Comparison of ENCODE assay signal across 28 cellular contexts in genomic region chr1:53086504-53087070, GRCh38. TPM values are rescaled to one million over a fixed set of nuclear protein-coding genes. Genes with fewer than 3 reads are reported as not detected.
A peak's percentile ranks its signal among the peaks of the same experiment; 100 is the strongest.
DNase-seq lines count a peak whose midpoint lies in the region; ATAC-seq and TF ChIP-seq lines count a peak whose summit lies in the region.
"Had no signal": no experiment of that assay in that cellular context is flagged by ENCODE, and none has a peak within 500 bp of the region (broad histone marks: within the 10 kb centered on the region; RNA-seq: fewer than 3 reads in every experiment).

No MANE protein-coding gene starts in this region.

- no peaks in the 10 kb centered on the region for H3K79me2 ChIP-seq in osteoblast (ENCODE audit: insufficient read depth, low read length)
- no peaks in the 10 kb centered on the region for H3K79me2 ChIP-seq in smooth muscle cell (ENCODE audit: low read depth)

- H3K27ac ChIP-seq in osteoblast (ENCODE audit: low read depth, low read length) (no peak overlapping the region), smooth muscle cell (ENCODE audit: low read depth) (no peak overlapping the region)
- H3K27ac ChIP-seq: brain microvascular endothelial cell, C4-2B, colonic mucosa, RWPE1, thoracic aorta, uterus had no signal

- H4K20me1 ChIP-seq in osteoblast (ENCODE audit: insufficient read depth, low read length) (no peaks in the 10 kb centered on the region), smooth muscle cell (ENCODE audit: low read depth) (no peaks in the 10 kb centered on the region)

- 82% methylated on average over 4 of the region's 4 CpGs for WGBS in smooth muscle cell (ENCODE audit: low lambda C conversion rate)

- H3K4me1 ChIP-seq in osteoblast (ENCODE audit: insufficient read depth, low read length) = peaks cover 7% of the 10 kb centered on the region
- no peaks in the 10 kb centered on the region for H3K4me1 ChIP-seq in smooth muscle cell (ENCODE audit: low read depth)
- H3K4me1 ChIP-seq: colonic mucosa, uterus had no signal

- H3F3A ChIP-seq in smooth muscle cell (ENCODE audit: low read depth) = no peaks in the 10 kb centered on the region

- H3K4me2 ChIP-seq in osteoblast (ENCODE audit: insufficient read depth, low read length) = no peak overlapping the region
- no peak overlapping the region for H3K4me2 ChIP-seq in smooth muscle cell

- no peaks in the 10 kb centered on the region; the same call in 1 of the 2 replicates for H3K27me3 ChIP-seq in H7 (ENCODE audit: control insufficient read depth, insufficient read depth, low read length)
- no peaks in the 10 kb centered on the region for H3K27me3 ChIP-seq in osteoblast (ENCODE audit: insufficient read depth, low read length)
- H3K27me3 ChIP-seq in smooth muscle cell (ENCODE audit: low read depth) = no peaks in the 10 kb centered on the region
- H3K27me3 ChIP-seq: brain microvascular endothelial cell, colonic mucosa, heart left ventricle, uterus had no signal

- peak; percentile 27 for DNase-seq in H7
- peak; percentile 33 for DNase-seq in NCI-H524 treated with DMSO at 0.1 percent for 48 hours (lab: John Stamatoyannopoulos, UW)
- peak; percentile 44 for DNase-seq in cerebellar cortex (ENCODE audit: low spot score)
- peak; percentile 38 for DNase-seq in osteoblast (ENCODE audit: insufficient read length, low spot score, missing footprints)
- DNase-seq in NCI-H2081 (lab: John Stamatoyannopoulos, UW) = no peak
- DNase-seq in smooth muscle cell (lab: John Stamatoyannopoulos, UW; ENCODE audit: unreplicated experiment) = no peak
- DNase-seq: activated CD4-positive, alpha-beta T cell treated with anti-CD3 and anti-CD28 coated beads, Interleukin-2, amount 50 U/mL, for 1 hour; activated CD8-positive, alpha-beta memory T cell treated with anti-CD3 and anti-CD28 coated beads, Interleukin-2, amount 10 ng/mL, durations not matched to agents 7 days and 5 days; activated naive CD4-positive, alpha-beta T cell treated with anti-CD3 and anti-CD28 coated beads for 36 hours; amniotic stem cell; brain microvascular endothelial cell; Caco-2; colonic mucosa; DMS79 treated with DMSO at 0.1 percent for 48 hours; effector CD8-positive, alpha-beta T cell; NCI-H146; stimulated activated naive CD8-positive, alpha-beta T cell treated with anti-CD3 and anti-CD28 coated beads, Interleukin-15, Interleukin-2, amounts not matched to agents 100 U/mL and 50 U/mL, for 24 hours; uterus had no signal

- H3K9ac ChIP-seq in smooth muscle cell (ENCODE audit: low read depth) = no peak overlapping the region

- H2AFZ ChIP-seq in osteoblast (ENCODE audit: low read length) = no peak overlapping the region
- H2AFZ ChIP-seq in smooth muscle cell (ENCODE audit: low read depth) = no peak overlapping the region

- no peak for ATAC-seq in HG02678 (IDR thresholded peaks at IDR 0.05; ENCODE audit: unreplicated experiment)
- ATAC-seq: activated CD8-positive, alpha-beta memory T cell treated with anti-CD3 and anti-CD28 coated beads, Interleukin-2, amount 10 ng/mL, durations not matched to agents 7 days and 5 days; stimulated activated naive CD8-positive, alpha-beta T cell treated with anti-CD3 and anti-CD28 coated beads, Interleukin-15, Interleukin-2, amounts not matched to agents 100 U/mL and 50 U/mL, for 24 hours; WTC11 had no signal

- TF ChIP-seq CTCF in osteoblast (IDR thresholded peaks at IDR 0.05; ENCODE audit: extremely low read depth, low read depth, low read length) (no peak), smooth muscle cell (IDR thresholded peaks at IDR 0.05; ENCODE audit: borderline replicate concordance, insufficient read depth, poor library complexity, severe bottlenecking) (no peak)

- H3K36me3 ChIP-seq in H7 (replicated peaks; ENCODE audit: control insufficient read depth, insufficient read depth, low read length) (no peaks in the 10 kb centered on the region), osteoblast (ENCODE audit: insufficient read depth, low read length) (no peaks in the 10 kb centered on the region), smooth muscle cell (ENCODE audit: low read depth) (no peaks in the 10 kb centered on the region)
- H3K36me3 ChIP-seq: brain microvascular endothelial cell, colonic mucosa, thoracic aorta, uterus had no signal

- H3K9me3 ChIP-seq in osteoblast (ENCODE audit: low read depth, low read length) (no peaks in the 10 kb centered on the region), smooth muscle cell (replicated peaks; ENCODE audit: low read depth) (no peaks in the 10 kb centered on the region)
- H3K9me3 ChIP-seq: Caco-2, colonic mucosa, heart left ventricle, thoracic aorta, uterus had no signal

- H3K4me3 ChIP-seq in H7 (ENCODE audit: insufficient read depth, low read depth, low read length) = no peak overlapping the region
- no peak overlapping the region for H3K4me3 ChIP-seq in osteoblast (ENCODE audit: insufficient read depth, low read length)
- no peak overlapping the region for H3K4me3 ChIP-seq in smooth muscle cell
- H3K4me3 ChIP-seq: colonic mucosa, heart left ventricle, thoracic aorta, uterus had no signal

RNA-seq across cellular contexts. Expression of gene PODN, which starts 24.6 kb away (rescaled TPM):
- total RNA-seq in H7 (2014; rRNA removed; shearing (Covaris generic)) = not detected in 2 replicates
- total RNA-seq in osteoblast (43.3 and 52.8 TPM in 2 replicates), smooth muscle cell (0.27 TPM in 1 of 2 replicates, not detected in the other)
- 0.45 and 1.1 TPM in 2 replicates for polyA plus RNA-seq in smooth muscle cell
- total RNA-seq: activated CD8-positive, alpha-beta memory T cell treated with anti-CD3 and anti-CD28 coated beads, Interleukin-2, amount 10 ng/mL, durations not matched to agents 7 days and 5 days; activated naive CD4-positive, alpha-beta T cell treated with anti-CD3 and anti-CD28 coated beads for 36 hours; activated T-helper 1 cell treated with anti-CD3 and anti-CD28 coated beads, Interleukin-12 subunit alpha, Interleukin-12 subunit beta, Interleukin-2, Interleukin-4 antibody, amounts not matched to agents 30 ng/mL and 10 ng/mL and 1 ng/mL, durations not matched to agents 14 hours and 24 hours and 36 hours; Caco-2; kidney epithelial cell had no signal

RNA-seq across cellular contexts. Expression of gene SLC1A7, which starts 55.9 kb away (rescaled TPM):
- 0.18 TPM in 1 of 2 replicates, not detected in the other for total RNA-seq in H7 (2014; rRNA removed; shearing (Covaris generic))
- total RNA-seq in osteoblast = under 0.01 and 0.36 TPM in 2 replicates
- total RNA-seq in smooth muscle cell = not detected in 2 replicates
- 0.05 and 0.53 TPM in 2 replicates for polyA plus RNA-seq in smooth muscle cell
- total RNA-seq: activated CD8-positive, alpha-beta memory T cell treated with anti-CD3 and anti-CD28 coated beads, Interleukin-2, amount 10 ng/mL, durations not matched to agents 7 days and 5 days; activated naive CD4-positive, alpha-beta T cell treated with anti-CD3 and anti-CD28 coated beads for 36 hours; activated T-helper 1 cell treated with anti-CD3 and anti-CD28 coated beads, Interleukin-12 subunit alpha, Interleukin-12 subunit beta, Interleukin-2, Interleukin-4 antibody, amounts not matched to agents 30 ng/mL and 10 ng/mL and 1 ng/mL, durations not matched to agents 14 hours and 24 hours and 36 hours; Caco-2; epithelial cell of proximal tubule; kidney epithelial cell; lung microvascular endothelial cell; WTC11 had no signal

Comparison
In these comparisons a context has a peak if more than half of its experiments do, and no peak if none do; other contexts are left out.
1. DNase-seq: peak in H7 (single experiment), NCI-H524 treated with DMSO at 0.1 percent for 48 hours (single experiment), cerebellar cortex (single experiment) and osteoblast (single experiment); none in NCI-H2081 (0 of 2) and smooth muscle cell (single experiment).
2. RNA of gene PODN, which starts 24.6 kb away (total RNA-seq): 43.3 to 52.8 TPM in osteoblast; 0.27 TPM in smooth muscle cell and not detected in H7; every median in the first group is over 10 times any median in the second.